ENCODE assay signal across 22 cellular contexts in the genomic region with DNA sequence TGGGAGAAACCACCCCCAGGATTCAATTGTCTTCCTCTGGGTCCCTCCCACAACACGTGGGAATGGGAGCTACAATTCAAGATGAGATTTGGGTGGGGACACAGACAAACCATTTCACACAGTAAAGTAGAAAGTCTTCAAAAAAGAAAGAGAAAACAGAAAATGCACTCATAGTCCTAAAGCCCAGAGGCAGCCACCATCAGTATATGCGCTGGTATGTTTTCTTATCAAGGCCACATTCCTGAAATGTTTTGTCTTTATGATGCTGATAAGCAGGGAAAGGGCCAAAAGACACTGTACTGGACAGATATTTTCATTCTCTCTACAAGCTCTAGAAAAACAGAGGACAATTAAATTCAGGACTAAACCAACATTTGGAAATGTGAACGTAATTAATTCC.
DNase-seq lines count a peak whose midpoint lies in the region; ATAC-seq and TF ChIP-seq lines count a peak whose summit lies in the region.
"Had no signal": no experiment of that assay in that cellular context is flagged by ENCODE, and none has a peak within 500 bp of the region (broad histone marks: within the 10 kb centered on the region; RNA-seq: fewer than 3 reads in every experiment).

No MANE protein-coding gene starts in this region.

- DNase-seq in ELF-1 (ENCODE audit: low read depth, low spot score) (peak; percentile 4), WTC11 (ENCODE audit: low spot score) (no peak), fibroblast of the aortic adventitia (ENCODE audit: low read depth) (peak; percentile 46), mesothelial cell of epicardium (ENCODE audit: low spot score in 2 of 2, unreplicated experiment in 2 of 2) (no peak), KBM-7 (no peak), cerebellar cortex (ENCODE audit: low spot score) (no peak)
- DNase-seq: EL; GOT3; NCI-H1105; NCI-H146; NCI-H2029; NCI-H226; NCI-H510A treated with DMSO at 0.1 percent for 48 hours; NCI-H748 treated with DMSO at 0.1 percent for 48 hours; NK-92 treated with Interleukin-12 subunit alpha and Interleukin-12 subunit beta, amount 100 ng/mL, for 24 hours; SHP77 treated with DMSO at 0.1 percent for 48 hours had no signal

- H3K4me3 Mint-ChIP-seq in WTC11 (no peak overlapping the region), mesothelial cell of epicardium (no peak overlapping the region)
- H3K4me3 Mint-ChIP-seq: B cell, CD14-positive monocyte had no signal

- H3K27ac Mint-ChIP-seq in WTC11, result peak overlapping the region; percentile 94; the same call in 1 of the 2 replicates
- peak overlapping the region; percentile 98 for H3K27ac Mint-ChIP-seq in mesothelial cell of epicardium
- H3K27ac Mint-ChIP-seq: B cell, CD14-positive monocyte had no signal

- ATAC-seq in WTC11 (peak; percentile 60), SK-N-SH treated with all-trans-retinoic acid at 6 μM for 48 hours (no peak), GM18498 (IDR thresholded peaks at IDR 0.05; ENCODE audit: unreplicated experiment) (no peak)
- ATAC-seq: A549 had no signal

- H3K4me1 Mint-ChIP-seq in WTC11 (peaks cover 9% of the 10 kb centered on the region), mesothelial cell of epicardium (peaks cover 19% of the 10 kb centered on the region)
- H3K4me1 Mint-ChIP-seq: B cell, CD14-positive monocyte had no signal

- in situ Hi-C loops in KBM-7 (cut with MboI; ENCODE audit: low pct_unique_long_range_greater_than_20kb, low sequenced_read_pairs), result no loop called here

- peaks cover 27% of the 10 kb centered on the region for H3K9me3 Mint-ChIP-seq in WTC11
- H3K9me3 Mint-ChIP-seq in mesothelial cell of epicardium, result peaks cover 20% of the 10 kb centered on the region

- H3K36me3 Mint-ChIP-seq in WTC11 (no peaks in the 10 kb centered on the region), mesothelial cell of epicardium (peaks cover 13% of the 10 kb centered on the region)
- H3K36me3 Mint-ChIP-seq: CD14-positive monocyte had no signal

- no peak overlapping the region for H3K4me3 ChIP-seq in fibroblast of the aortic adventitia (ENCODE audit: low read depth, low read length)
- H3K4me3 ChIP-seq: A549, SK-N-MC had no signal

- no peaks in the 10 kb centered on the region for H3K27me3 Mint-ChIP-seq in WTC11 (ENCODE audit: low read depth)
- H3K27me3 Mint-ChIP-seq in mesothelial cell of epicardium (ENCODE audit: low read depth), result peaks cover 8% of the 10 kb centered on the region
- H3K27me3 Mint-ChIP-seq: B cell had no signal

- CTCF ChIA-PET in WTC11 (lab: Charles Lee), result no interaction called here

- POLR2A ChIA-PET in WTC11 (lab: Charles Lee), result no interaction called here

- TF ChIP-seq CTCF in WTC11 (IDR thresholded peaks at IDR 0.05) (no peak), fibroblast of the aortic adventitia (IDR thresholded peaks at IDR 0.05; ENCODE audit: insufficient read depth, low read length) (no peak), mesothelial cell of epicardium (IDR thresholded peaks at IDR 0.05; ENCODE audit: unreplicated experiment) (no peak)

TF ChIP-seq in WTC11, 78 proteins besides CTCF, POLR2A, EP300 and RAD21 (continues in another document):
- TF ChIP-seq SMAD3 (CRISPR knock-in tag; IDR thresholded peaks at IDR 0.05; ENCODE audit: borderline replicate concordance), result no peak
- no peak for TF ChIP-seq KAT7 (CRISPR knock-in tag; IDR thresholded peaks at IDR 0.05; ENCODE audit: borderline replicate concordance)
- no peak for TF ChIP-seq SOX15 (CRISPR knock-in tag; IDR thresholded peaks at IDR 0.05)
- TF ChIP-seq, protein P1, sequence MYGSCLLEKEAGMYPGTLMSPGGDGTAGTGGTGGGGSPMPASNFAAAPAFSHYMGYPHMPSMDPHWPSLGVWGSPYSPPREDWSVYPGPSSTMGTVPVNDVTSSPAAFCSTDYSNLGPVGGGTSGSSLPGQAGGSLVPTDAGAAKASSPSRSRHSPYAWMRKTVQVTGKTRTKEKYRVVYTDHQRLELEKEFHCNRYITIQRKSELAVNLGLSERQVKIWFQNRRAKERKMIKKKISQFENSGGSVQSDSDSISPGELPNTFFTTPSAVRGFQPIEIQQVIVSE (CRISPR knock-in tag; IDR thresholded peaks at IDR 0.05; ENCODE audit: borderline replicate concordance), result no peak
- TF ChIP-seq GRHL2 (CRISPR knock-in tag; IDR thresholded peaks at IDR 0.05; ENCODE audit: insufficient replicate concordance, severe bottlenecking), result no peak
- no peak for TF ChIP-seq USF1 (CRISPR knock-in tag; IDR thresholded peaks at IDR 0.05)
- TF ChIP-seq ZNF219 (CRISPR knock-in tag; IDR thresholded peaks at IDR 0.05; ENCODE audit: borderline replicate concordance), result no peak
- TF ChIP-seq, protein P2, sequence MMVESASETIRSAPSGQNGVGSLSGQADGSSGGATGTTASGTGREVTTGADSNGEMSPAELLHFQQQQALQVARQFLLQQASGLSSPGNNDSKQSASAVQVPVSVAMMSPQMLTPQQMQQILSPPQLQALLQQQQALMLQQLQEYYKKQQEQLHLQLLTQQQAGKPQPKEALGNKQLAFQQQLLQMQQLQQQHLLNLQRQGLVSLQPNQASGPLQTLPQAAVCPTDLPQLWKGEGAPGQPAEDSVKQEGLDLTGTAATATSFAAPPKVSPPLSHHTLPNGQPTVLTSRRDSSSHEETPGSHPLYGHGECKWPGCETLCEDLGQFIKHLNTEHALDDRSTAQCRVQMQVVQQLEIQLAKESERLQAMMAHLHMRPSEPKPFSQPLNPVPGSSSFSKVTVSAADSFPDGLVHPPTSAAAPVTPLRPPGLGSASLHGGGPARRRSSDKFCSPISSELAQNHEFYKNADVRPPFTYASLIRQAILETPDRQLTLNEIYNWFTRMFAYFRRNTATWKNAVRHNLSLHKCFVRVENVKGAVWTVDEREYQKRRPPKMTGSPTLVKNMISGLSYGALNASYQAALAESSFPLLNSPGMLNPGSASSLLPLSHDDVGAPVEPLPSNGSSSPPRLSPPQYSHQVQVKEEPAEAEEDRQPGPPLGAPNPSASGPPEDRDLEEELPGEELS (CRISPR knock-in tag; IDR thresholded peaks at IDR 0.05), result no peak

TF ChIP-seq in SK-N-SH treated with all-trans-retinoic acid at 6 μM for 48 hours, 23 proteins besides CTCF, POLR2A, EP300 and RAD21 (continues in another document):
- TF ChIP-seq, protein P3, sequence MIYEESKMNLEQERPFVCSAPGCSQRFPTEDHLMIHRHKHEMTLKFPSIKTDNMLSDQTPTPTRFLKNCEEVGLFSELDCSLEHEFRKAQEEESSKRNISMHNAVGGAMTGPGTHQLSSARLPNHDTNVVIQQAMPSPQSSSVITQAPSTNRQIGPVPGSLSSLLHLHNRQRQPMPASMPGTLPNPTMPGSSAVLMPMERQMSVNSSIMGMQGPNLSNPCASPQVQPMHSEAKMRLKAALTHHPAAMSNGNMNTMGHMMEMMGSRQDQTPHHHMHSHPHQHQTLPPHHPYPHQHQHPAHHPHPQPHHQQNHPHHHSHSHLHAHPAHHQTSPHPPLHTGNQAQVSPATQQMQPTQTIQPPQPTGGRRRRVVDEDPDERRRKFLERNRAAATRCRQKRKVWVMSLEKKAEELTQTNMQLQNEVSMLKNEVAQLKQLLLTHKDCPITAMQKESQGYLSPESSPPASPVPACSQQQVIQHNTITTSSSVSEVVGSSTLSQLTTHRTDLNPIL (CRISPR knock-in tag; IDR thresholded peaks at IDR 0.05; ENCODE audit: low read depth), result no peak
- no peak for TF ChIP-seq ESRRG (CRISPR knock-in tag; IDR thresholded peaks at IDR 0.05)
- TF ChIP-seq CSRNP3 (CRISPR knock-in tag; IDR thresholded peaks at IDR 0.05), result no peak
- no peak for TF ChIP-seq TCF4 (CRISPR knock-in tag; IDR thresholded peaks at IDR 0.05; ENCODE audit: borderline replicate concordance)
- TF ChIP-seq ZFP3 (CRISPR knock-in tag; IDR thresholded peaks at IDR 0.05), result no peak
- TF ChIP-seq OSR1 (CRISPR knock-in tag; IDR thresholded peaks at IDR 0.05), result no peak
- no peak for TF ChIP-seq ZFP30 (CRISPR knock-in tag; IDR thresholded peaks at IDR 0.05)
- TF ChIP-seq, protein P4, sequence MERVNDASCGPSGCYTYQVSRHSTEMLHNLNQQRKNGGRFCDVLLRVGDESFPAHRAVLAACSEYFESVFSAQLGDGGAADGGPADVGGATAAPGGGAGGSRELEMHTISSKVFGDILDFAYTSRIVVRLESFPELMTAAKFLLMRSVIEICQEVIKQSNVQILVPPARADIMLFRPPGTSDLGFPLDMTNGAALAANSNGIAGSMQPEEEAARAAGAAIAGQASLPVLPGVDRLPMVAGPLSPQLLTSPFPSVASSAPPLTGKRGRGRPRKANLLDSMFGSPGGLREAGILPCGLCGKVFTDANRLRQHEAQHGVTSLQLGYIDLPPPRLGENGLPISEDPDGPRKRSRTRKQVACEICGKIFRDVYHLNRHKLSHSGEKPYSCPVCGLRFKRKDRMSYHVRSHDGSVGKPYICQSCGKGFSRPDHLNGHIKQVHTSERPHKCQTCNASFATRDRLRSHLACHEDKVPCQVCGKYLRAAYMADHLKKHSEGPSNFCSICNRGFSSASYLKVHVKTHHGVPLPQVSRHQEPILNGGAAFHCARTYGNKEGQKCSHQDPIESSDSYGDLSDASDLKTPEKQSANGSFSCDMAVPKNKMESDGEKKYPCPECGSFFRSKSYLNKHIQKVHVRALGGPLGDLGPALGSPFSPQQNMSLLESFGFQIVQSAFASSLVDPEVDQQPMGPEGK (CRISPR knock-in tag; IDR thresholded peaks at IDR 0.05; ENCODE audit: borderline replicate concordance), result no peak
- TF ChIP-seq TOX (CRISPR knock-in tag; IDR thresholded peaks at IDR 0.05; ENCODE audit: borderline replicate concordance), result no peak
- TF ChIP-seq GLIS3 (CRISPR knock-in tag; IDR thresholded peaks at IDR 0.05), result no peak
- no peak for TF ChIP-seq BACH2 (CRISPR knock-in tag; IDR thresholded peaks at IDR 0.05; ENCODE audit: borderline replicate concordance)
- no peak for TF ChIP-seq PPARA (CRISPR knock-in tag; IDR thresholded peaks at IDR 0.05; ENCODE audit: borderline replicate concordance)
- TF ChIP-seq ZNF8 (CRISPR knock-in tag; IDR thresholded peaks at IDR 0.05), result no peak

Comparison
In these comparisons a context has a peak if more than half of its experiments do, and no peak if none do; other contexts are left out.
1. DNase-seq: peak in ELF-1 (single experiment) and fibroblast of the aortic adventitia (single experiment); none in WTC11 (single experiment), mesothelial cell of epicardium (0 of 2), KBM-7 (single experiment) and cerebellar cortex (single experiment).